In the genomic region with DNA sequence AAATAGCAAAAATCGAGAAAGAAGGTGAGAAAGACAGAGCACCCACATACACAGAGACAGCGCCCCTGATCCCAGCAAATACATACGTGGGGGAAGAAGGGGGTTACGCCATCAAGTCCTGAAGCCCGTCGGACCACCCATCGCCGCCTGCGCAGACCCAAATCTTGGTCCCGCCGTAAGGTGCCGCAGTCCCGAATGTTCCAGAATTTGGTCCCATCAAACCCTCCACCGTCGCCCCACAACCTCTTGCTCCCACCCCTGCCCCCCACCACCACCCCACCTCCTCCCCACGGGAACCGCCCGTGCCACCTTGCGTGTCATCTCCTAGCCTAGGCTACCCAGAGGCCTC, we compare ENCODE assay signal across 9 cellular contexts.
DNase-seq lines count a peak whose midpoint lies in the region; ATAC-seq, FAIRE-seq and TF ChIP-seq lines count a peak whose summit lies in the region.
"Had no signal": no experiment of that assay in that cellular context is flagged by ENCODE, and none has a peak within 500 bp of the region (broad histone marks: within the 10 kb centered on the region; RNA-seq: fewer than 3 reads in every experiment).

No MANE protein-coding gene starts in this region.

- H3K4me3 Mint-ChIP-seq in Caco-2 (ENCODE audit: unreplicated experiment) (peak overlapping the region; percentile 74), glutamatergic neuron (ENCODE audit: unreplicated experiment) (no peak overlapping the region)
- H3K4me3 Mint-ChIP-seq in activated T-helper 17 cell treated with anti-CD3 and anti-CD28 coated beads, Interleukin-2, amount 50 U/mL, for 72 hours, result peak overlapping the region; percentile 82

- H3K9me3 Mint-ChIP-seq in Caco-2 (ENCODE audit: unreplicated experiment) (no peaks in the 10 kb centered on the region), glutamatergic neuron (ENCODE audit: unreplicated experiment) (peaks cover 8% of the 10 kb centered on the region)
- H3K9me3 Mint-ChIP-seq in activated T-helper 17 cell treated with anti-CD3 and anti-CD28 coated beads, Interleukin-2, amount 50 U/mL, for 72 hours, result no peaks in the 10 kb centered on the region

- no peaks in the 10 kb centered on the region for H3K27me3 Mint-ChIP-seq in Caco-2 (ENCODE audit: insufficient read depth, unreplicated experiment)
- H3K27me3 Mint-ChIP-seq in activated T-helper 17 cell treated with anti-CD3 and anti-CD28 coated beads, Interleukin-2, amount 50 U/mL, for 72 hours, result no peaks in the 10 kb centered on the region
- H3K27me3 Mint-ChIP-seq in glutamatergic neuron (ENCODE audit: unreplicated experiment), result peaks cover 6% of the 10 kb centered on the region

- FAIRE-seq in H54 (lab: Jason Lieb, UNC), result no peak

- H3K36me3 ChIP-seq in Caco-2 (ENCODE audit: control insufficient read depth, insufficient read depth, low read length) (peaks cover 1% of the 10 kb centered on the region), gastrocnemius medialis (peaks cover 2 to 29% of the 10 kb centered on the region in 2 donors)

- in situ Hi-C loops in gastrocnemius medialis (cut with MboI; ENCODE audit: low sequenced_read_pairs in 4 of 4), result loop anchor here in 2 of 4 donors (10.0 to 25.0 kb wide), 2 partner anchors 51 to 1136 kb away; partner anchors contain the start of gene MAPKAPK2 (in 1 of the 2)

- DNase-seq in Caco-2 (peak in 1 of 2 experiments; percentile 25), glutamatergic neuron (no peak), gastrocnemius medialis (no peak), H54 (ENCODE audit: insufficient read length, low spot score) (no peak), COR-L47 (lab: John Stamatoyannopoulos, UW) (no peak)
- no peak for DNase-seq in stimulated activated naive CD4-positive, alpha-beta T cell treated with Interleukin-2 at 50 U/mL for 16 hours (lab: John Stamatoyannopoulos, UW)
- DNase-seq: activated gamma-delta T cell had no signal

- TF ChIP-seq CTCF in Caco-2 (IDR thresholded peaks at IDR 0.05; ENCODE audit: insufficient read depth in 1 of 2, low read depth in 1 of 2, low read length in 1 of 2, severe bottlenecking in 1 of 2, unreplicated experiment in 1 of 2) (no peak), glutamatergic neuron (IDR thresholded peaks at IDR 0.05; ENCODE audit: partially characterized antibody, unreplicated experiment) (no peak), gastrocnemius medialis (IDR thresholded peaks at IDR 0.05 in 4 of 5, conservative IDR thresholded peaks at IDR 0.05 in 1 of 5) (no peak)

- no TSS peak for BruUV-seq in Caco-2 (replicated peaks; lab: Mats Ljungman, UMichigan)

- peak overlapping the region; percentile 96 to 100 (median 99) for H3K27ac ChIP-seq in gastrocnemius medialis

- TF ChIP-seq POLR2A in gastrocnemius medialis (IDR thresholded peaks at IDR 0.05) (no peak), H54 (IDR thresholded peaks at IDR 0.05; ENCODE audit: low read depth, low read length) (no peak)

- H3K4me1 ChIP-seq in Caco-2 (peaks cover 40% of the 10 kb centered on the region), gastrocnemius medialis (peaks cover 30 to 66% of the 10 kb centered on the region in 2 donors)

- H3K4me1 Mint-ChIP-seq in Caco-2 (ENCODE audit: low read depth, unreplicated experiment) (peaks cover 51% of the 10 kb centered on the region), glutamatergic neuron (ENCODE audit: low read depth, unreplicated experiment) (peaks cover 17% of the 10 kb centered on the region)
- peaks cover 57% of the 10 kb centered on the region for H3K4me1 Mint-ChIP-seq in activated T-helper 17 cell treated with anti-CD3 and anti-CD28 coated beads, Interleukin-2, amount 50 U/mL, for 72 hours

- H3K9me3 ChIP-seq in Caco-2, result no peaks in the 10 kb centered on the region
- H3K9me3 ChIP-seq in gastrocnemius medialis, result no peaks in the 10 kb centered on the region

- POLR2A ChIA-PET in Caco-2 (lab: Charles Lee), result interaction anchor here (0.6 kb wide), 1 partner anchor 21 kb away, joined by 6 read pairs; no protein-coding TSS in a partner anchor

- CTCF ChIA-PET in Caco-2 (lab: Charles Lee), result interaction anchor here (0.6 to 1.5 kb wide), 9 partner anchors 12 to 1323 kb away, joined by 3 to 9 read pairs (median 3); partner anchors contain the start of gene CD46

- H3K36me3 Mint-ChIP-seq in Caco-2 (ENCODE audit: insufficient read depth, unreplicated experiment) (peaks cover 27% of the 10 kb centered on the region), glutamatergic neuron (ENCODE audit: unreplicated experiment) (no peaks in the 10 kb centered on the region)
- peaks cover 77% of the 10 kb centered on the region for H3K36me3 Mint-ChIP-seq in activated T-helper 17 cell treated with anti-CD3 and anti-CD28 coated beads, Interleukin-2, amount 50 U/mL, for 72 hours (ENCODE audit: low read depth)

- H3K27ac Mint-ChIP-seq in Caco-2 (ENCODE audit: unreplicated experiment) (peak overlapping the region; percentile 80), glutamatergic neuron (ENCODE audit: unreplicated experiment) (peak overlapping the region; percentile 65)
- peak overlapping the region; percentile 96 for H3K27ac Mint-ChIP-seq in activated T-helper 17 cell treated with anti-CD3 and anti-CD28 coated beads, Interleukin-2, amount 50 U/mL, for 72 hours

- intact Hi-C loops in Caco-2 (cut with micrococcal nuclease; ENCODE audit: unreplicated experiment), result no loop called here
- intact Hi-C loops in gastrocnemius medialis (cut with DNase I; ENCODE audit: low total_unique reads), result no loop called here

- H3K4me3 ChIP-seq in Caco-2 (ENCODE audit: low read depth, low read length) (peak overlapping the region; percentile 28), gastrocnemius medialis (peak overlapping the region; percentile 91 to 96 (median 94))

- H3K27me3 ChIP-seq in Caco-2 (replicated peaks; ENCODE audit: control insufficient read depth, insufficient read depth, low read length), result no peaks in the 10 kb centered on the region
- H3K27me3 ChIP-seq in gastrocnemius medialis, result no peaks in the 10 kb centered on the region

- ATAC-seq in activated T-helper 17 cell treated with anti-CD3 and anti-CD28 coated beads, Interleukin-2, amount 50 U/mL, for 72 hours (replicated peaks), result no peak
- ATAC-seq in gastrocnemius medialis, result no peak
- ATAC-seq in GM19455 (IDR thresholded peaks at IDR 0.05; ENCODE audit: unreplicated experiment), result no peak
